ENCODE assay signal across 8 cellular contexts in genomic region chr2:64019975-64020281, GRCh38. TPM values are rescaled to one million over a fixed set of nuclear protein-coding genes. Genes with fewer than 3 reads are reported as not detected.
A peak's percentile ranks its signal among the peaks of the same experiment; 100 is the strongest.
DNase-seq lines count a peak whose midpoint lies in the region; ATAC-seq and TF ChIP-seq lines count a peak whose summit lies in the region.

No MANE protein-coding gene starts in this region.

- peak overlapping the region; percentile 69 to 93 (median 86) for H3K4me2 ChIP-seq in BLaER1 treated with 17β-estradiol and CSF1 and Interleukin-3, amounts not matched to agents 10 nM and 100 nM

- no peaks in the 10 kb centered on the region for H3K36me3 Mint-ChIP-seq in chondrocyte (ENCODE audit: low read depth)
- H3K36me3 Mint-ChIP-seq in natural killer cell treated with Interleukin-12 subunit alpha and Interleukin-12 subunit beta and Interleukin-15 and Interleukin-18, amount 100 ng/mL, for 72 hours = peaks cover 9% of the 10 kb centered on the region

- H3K27ac Mint-ChIP-seq in chondrocyte (ENCODE audit: unreplicated experiment) = peak overlapping the region; percentile 99
- H3K27ac Mint-ChIP-seq in natural killer cell treated with Interleukin-12 subunit alpha and Interleukin-12 subunit beta and Interleukin-15 and Interleukin-18, amount 100 ng/mL, for 72 hours = peak overlapping the region; percentile 92 to 99

- H4K20me1 ChIP-seq in BLaER1 treated with 17β-estradiol and CSF1 and Interleukin-3, amounts not matched to agents 10 nM and 100 nM = peaks cover 0 to 20% (median 3%) of the 10 kb centered on the region in 11 experiments; a peak in 6 of 22 replicates

- peak overlapping the region in 9 of 10 experiments; percentile 68 to 91 (median 85); a peak in 15 of 20 replicates for H3K4me3 ChIP-seq in BLaER1 treated with 17β-estradiol and CSF1 and Interleukin-3, amounts not matched to agents 10 nM and 100 nM
- H3K4me3 ChIP-seq in LNCaP clone FGC (ENCODE audit: low read depth, low read length) = peak overlapping the region; percentile 68

- no peaks in the 10 kb centered on the region for H3K27me3 Mint-ChIP-seq in chondrocyte (ENCODE audit: low read depth)
- no peaks in the 10 kb centered on the region for H3K27me3 Mint-ChIP-seq in natural killer cell treated with Interleukin-12 subunit alpha and Interleukin-12 subunit beta and Interleukin-15 and Interleukin-18, amount 100 ng/mL, for 72 hours

- ATAC-seq in natural killer cell treated with Interleukin-12 subunit alpha and Interleukin-12 subunit beta and Interleukin-15 and Interleukin-18, amount 100 ng/mL, for 72 hours = no peak
- ATAC-seq in HG02884 (IDR thresholded peaks at IDR 0.05; ENCODE audit: unreplicated experiment) (no peak), HG03442 (IDR thresholded peaks at IDR 0.05; ENCODE audit: unreplicated experiment) (no peak), GM21381 (IDR thresholded peaks at IDR 0.05; ENCODE audit: unreplicated experiment) (no peak)

- no peaks in the 10 kb centered on the region for H3K9me3 ChIP-seq in BLaER1 treated with 17β-estradiol and CSF1 and Interleukin-3, amounts not matched to agents 10 nM and 100 nM (replicated peaks in 1 of 11)

- H3K4me1 ChIP-seq in BLaER1 treated with 17β-estradiol and CSF1 and Interleukin-3, amounts not matched to agents 10 nM and 100 nM = peaks cover 17 to 43% (median 30%) of the 10 kb centered on the region in 10 experiments

- peaks cover 47% of the 10 kb centered on the region for H3K4me1 Mint-ChIP-seq in chondrocyte (ENCODE audit: low read depth)
- H3K4me1 Mint-ChIP-seq in natural killer cell treated with Interleukin-12 subunit alpha and Interleukin-12 subunit beta and Interleukin-15 and Interleukin-18, amount 100 ng/mL, for 72 hours (ENCODE audit: low read depth in 2 of 2) = peaks cover 26 to 31% of the 10 kb centered on the region in 2 donors

- no peak for DNase-seq in LNCaP clone FGC (ENCODE audit: low read depth)
- DNase-seq in chondrocyte (ENCODE audit: low spot score) = no peak
- DNase-seq in natural killer cell treated with Interleukin-12 subunit alpha and Interleukin-12 subunit beta and Interleukin-15 and Interleukin-18, amount 100 ng/mL, for 72 hours (ENCODE audit: low spot score) = no peak
- no peak for DNase-seq in hippocampal formation (lab: John Stamatoyannopoulos, UW)

- peak overlapping the region; percentile 93 to 99 (median 98); a peak in 21 of 22 replicates for H3K27ac ChIP-seq in BLaER1 treated with 17β-estradiol and CSF1 and Interleukin-3, amounts not matched to agents 10 nM and 100 nM

- H3K4me3 Mint-ChIP-seq in chondrocyte (ENCODE audit: unreplicated experiment) = peak overlapping the region; percentile 100
- peak overlapping the region; percentile 100 for H3K4me3 Mint-ChIP-seq in natural killer cell treated with Interleukin-12 subunit alpha and Interleukin-12 subunit beta and Interleukin-15 and Interleukin-18, amount 100 ng/mL, for 72 hours

- H3K9ac ChIP-seq in BLaER1 treated with 17β-estradiol and CSF1 and Interleukin-3, amounts not matched to agents 10 nM and 100 nM = peak overlapping the region; percentile 96 to 99 (median 98)

- H3K27me3 ChIP-seq in BLaER1 treated with 17β-estradiol and CSF1 and Interleukin-3, amounts not matched to agents 10 nM and 100 nM = no peaks in the 10 kb centered on the region

- TF ChIP-seq CTCF in LNCaP clone FGC (IDR thresholded peaks at IDR 0.05; ENCODE audit: control insufficient read depth, extremely low read depth, insufficient read depth) (no peak), chondrocyte (IDR thresholded peaks at IDR 0.05) (no peak)

- no peaks in the 10 kb centered on the region for H3K9me3 Mint-ChIP-seq in chondrocyte (ENCODE audit: low read depth)
- no peaks in the 10 kb centered on the region for H3K9me3 Mint-ChIP-seq in natural killer cell treated with Interleukin-12 subunit alpha and Interleukin-12 subunit beta and Interleukin-15 and Interleukin-18, amount 100 ng/mL, for 72 hours

- no peaks in the 10 kb centered on the region for H3K36me3 ChIP-seq in BLaER1 treated with 17β-estradiol and CSF1 and Interleukin-3, amounts not matched to agents 10 nM and 100 nM

RNA-seq across cellular contexts. Expression of gene VPS54, which starts 0.7 kb away (rescaled TPM):
- total RNA-seq in chondrocyte = 14.1 to 18.5 TPM (median 15.0 TPM) in 3 replicates
- total RNA-seq in natural killer cell treated with Interleukin-12 subunit alpha and Interleukin-12 subunit beta and Interleukin-15 and Interleukin-18, amount 100 ng/mL, for 72 hours = 10 to 100 TPM; 12.8 to 19.7 TPM
